ENCODE assay signal across 1 cellular context in the genomic region with DNA sequence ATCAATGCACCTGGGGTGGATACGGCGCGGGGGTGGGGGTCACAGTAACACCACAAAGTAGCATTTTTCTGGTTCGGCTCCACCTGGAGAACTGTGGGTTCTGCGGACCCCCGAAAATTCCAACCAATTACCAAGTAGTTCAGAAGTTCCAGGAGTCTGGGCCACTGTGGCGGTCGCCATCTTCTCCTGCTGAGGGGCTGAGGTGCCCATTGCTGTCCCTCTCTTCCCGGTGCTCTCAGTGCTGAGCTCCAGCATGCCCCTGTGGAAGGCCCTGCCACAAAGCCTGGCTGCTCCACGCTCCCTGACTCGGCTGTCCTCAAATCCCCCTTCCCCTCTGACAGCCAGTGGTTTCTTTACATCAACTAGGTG.
TF ChIP-seq lines count a peak whose summit lies in the region.

No MANE protein-coding gene starts in this region.

TF ChIP-seq in SK-N-SH treated with all-trans-retinoic acid at 6 μM for 48 hours, 23 proteins besides CTCF, POLR2A, EP300 and RAD21 (continued from another document):
- TF ChIP-seq ESRRG (CRISPR knock-in tag; IDR thresholded peaks at IDR 0.05) (no peak), ARNTL (CRISPR knock-in tag; IDR thresholded peaks at IDR 0.05; ENCODE audit: borderline replicate concordance, low read depth) (no peak)
